ENCODE assay signal across 20 cellular contexts in the genomic region with DNA sequence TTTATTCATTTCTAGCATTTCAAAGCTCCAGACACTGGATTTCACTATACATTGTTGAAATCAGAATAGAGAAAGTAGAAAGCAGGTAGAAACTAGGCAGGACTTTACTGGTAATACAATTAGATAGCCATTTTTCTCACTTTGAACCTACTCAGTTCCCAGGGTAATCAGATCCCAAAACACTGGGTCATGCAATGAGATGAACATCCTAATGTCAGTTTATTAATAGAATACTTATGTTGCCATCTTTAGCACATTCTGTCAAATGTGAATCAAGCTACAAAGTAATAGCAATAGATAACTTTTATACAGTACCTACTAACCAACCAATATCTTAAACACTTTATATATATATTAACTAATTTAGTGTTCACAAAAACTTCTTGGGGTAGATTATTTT.
A peak's percentile ranks its signal among the peaks of the same experiment; 100 is the strongest.
DNase-seq lines count a peak whose midpoint lies in the region; ATAC-seq and TF ChIP-seq lines count a peak whose summit lies in the region.
"Had no signal": no experiment of that assay in that cellular context is flagged by ENCODE, and none has a peak within 500 bp of the region (broad histone marks: within the 10 kb centered on the region; RNA-seq: fewer than 3 reads in every experiment).

No MANE protein-coding gene starts in this region.

- in situ Hi-C loops in gastrocnemius medialis (cut with MboI; ENCODE audit: low sequenced_read_pairs in 4 of 4), result no loop called here

- no peak for TF ChIP-seq POLR2A in gastrocnemius medialis (IDR thresholded peaks at IDR 0.05)

- intact Hi-C loops in activated CD4-positive, alpha-beta T cell treated with anti-CD3 and anti-CD28 coated beads, Interleukin-2, amount 10 ng/mL, durations not matched to agents 24 days and 14 days (cut with micrococcal nuclease), result no loop called here
- intact Hi-C loops in left ventricle myocardium superior (cut with micrococcal nuclease), result no loop called here
- intact Hi-C loops in gastrocnemius medialis (cut with DNase I; ENCODE audit: low total_unique reads), result loop anchor here (5.0 kb wide), 1 partner anchor 80 kb away; no protein-coding TSS in a partner anchor
- intact Hi-C loops in head of caudate nucleus (cut with DNase I), result no loop called here

- H3K36me3 Mint-ChIP-seq in activated CD4-positive, alpha-beta T cell treated with anti-CD3 and anti-CD28 coated beads, Interleukin-2, amount 10 ng/mL, durations not matched to agents 24 days and 14 days (ENCODE audit: low read depth), result peaks cover 37% of the 10 kb centered on the region

- H3K27ac ChIP-seq in right atrium auricular region (peak overlapping the region in 1 of 2 donors; percentile 25), gastrocnemius medialis (peak overlapping the region; percentile 73 to 82 (median 79))
- H3K27ac ChIP-seq: 22Rv1, BLaER1, C4-2B had no signal

- H3K27ac Mint-ChIP-seq in activated CD4-positive, alpha-beta T cell treated with anti-CD3 and anti-CD28 coated beads, Interleukin-2, amount 10 ng/mL, durations not matched to agents 24 days and 14 days, result peak overlapping the region; percentile 11
- H3K27ac Mint-ChIP-seq: B cell; CD4-positive, CD25-positive, alpha-beta regulatory T cell; CD8-positive, alpha-beta T cell; HFFc6 had no signal

- no peaks in the 10 kb centered on the region for H3K9me3 ChIP-seq in right atrium auricular region
- no peaks in the 10 kb centered on the region for H3K9me3 ChIP-seq in gastrocnemius medialis
- H3K9me3 ChIP-seq: Caco-2, HAP-1 had no signal

- no peaks in the 10 kb centered on the region for H3K27me3 ChIP-seq in right atrium auricular region
- H3K27me3 ChIP-seq in gastrocnemius medialis, result no peaks in the 10 kb centered on the region
- H3K27me3 ChIP-seq: BLaER1 had no signal

- no peaks in the 10 kb centered on the region for H3K27me3 Mint-ChIP-seq in activated CD4-positive, alpha-beta T cell treated with anti-CD3 and anti-CD28 coated beads, Interleukin-2, amount 10 ng/mL, durations not matched to agents 24 days and 14 days
- H3K27me3 Mint-ChIP-seq: B cell; CD4-positive, CD25-positive, alpha-beta regulatory T cell had no signal

- H3K4me1 ChIP-seq in right atrium auricular region (peaks cover 0 to 19% of the 10 kb centered on the region in 2 donors), gastrocnemius medialis (peaks cover 29 to 52% of the 10 kb centered on the region in 2 donors)
- H3K4me1 ChIP-seq: BLaER1, Caco-2, HAP-1 had no signal

- peak; percentile 59 for ATAC-seq in left ventricle myocardium superior
- ATAC-seq in gastrocnemius medialis, result peak; percentile 88 to 95
- ATAC-seq: CD8-positive, alpha-beta T cell had no signal

- no peak overlapping the region for H3K4me3 Mint-ChIP-seq in activated CD4-positive, alpha-beta T cell treated with anti-CD3 and anti-CD28 coated beads, Interleukin-2, amount 10 ng/mL, durations not matched to agents 24 days and 14 days
- H3K4me3 Mint-ChIP-seq: B cell; CD4-positive, CD25-positive, alpha-beta regulatory T cell; CD8-positive, alpha-beta T cell; HFFc6 had no signal

- peaks cover 6% of the 10 kb centered on the region for H3K9me3 Mint-ChIP-seq in activated CD4-positive, alpha-beta T cell treated with anti-CD3 and anti-CD28 coated beads, Interleukin-2, amount 10 ng/mL, durations not matched to agents 24 days and 14 days
- H3K9me3 Mint-ChIP-seq: CD8-positive, alpha-beta T cell; HFFc6 had no signal

- H3K36me3 ChIP-seq in right atrium auricular region (no peaks in the 10 kb centered on the region), gastrocnemius medialis (no peaks in the 10 kb centered on the region)
- H3K36me3 ChIP-seq: HAP-1 had no signal

- no peak for DNase-seq in activated CD4-positive, alpha-beta T cell treated with anti-CD3 and anti-CD28 coated beads, Interleukin-2, amount 10 ng/mL, durations not matched to agents 24 days and 14 days
- DNase-seq in activated CD4-positive, alpha-beta T cell treated with anti-CD3 and anti-CD28 coated beads, Interleukin-2, amount 50 U/mL, for 4 hours, result no peak
- DNase-seq in left ventricle myocardium superior, result no peak
- no peak for DNase-seq in right atrium auricular region (ENCODE audit: low spot score)
- DNase-seq in gastrocnemius medialis, result no peak
- DNase-seq in head of caudate nucleus, result no peak
- no peak for DNase-seq in glomerular visceral epithelial cell (ENCODE audit: extremely low spot score)
- no peak for DNase-seq in NCI-H446 treated with DMSO at 0.1 percent for 48 hours (lab: John Stamatoyannopoulos, UW)
- DNase-seq: Caco-2; CD4-positive, CD25-positive, alpha-beta regulatory T cell; CD8-positive, alpha-beta T cell; DMS153; DND-41; GOT3; HFFc6 had no signal

- H3K4me3 ChIP-seq in right atrium auricular region (no peak overlapping the region), gastrocnemius medialis (no peak overlapping the region)
- H3K4me3 ChIP-seq: BLaER1, HAP-1 had no signal

- TF ChIP-seq CTCF in right atrium auricular region (IDR thresholded peaks at IDR 0.05) (no peak), gastrocnemius medialis (IDR thresholded peaks at IDR 0.05 in 4 of 5, conservative IDR thresholded peaks at IDR 0.05 in 1 of 5) (no peak)

- H3K4me1 Mint-ChIP-seq in activated CD4-positive, alpha-beta T cell treated with anti-CD3 and anti-CD28 coated beads, Interleukin-2, amount 10 ng/mL, durations not matched to agents 24 days and 14 days, result peaks cover 2% of the 10 kb centered on the region
